Comparison of ENCODE assay signal across 8 cellular contexts in the genomic region with DNA sequence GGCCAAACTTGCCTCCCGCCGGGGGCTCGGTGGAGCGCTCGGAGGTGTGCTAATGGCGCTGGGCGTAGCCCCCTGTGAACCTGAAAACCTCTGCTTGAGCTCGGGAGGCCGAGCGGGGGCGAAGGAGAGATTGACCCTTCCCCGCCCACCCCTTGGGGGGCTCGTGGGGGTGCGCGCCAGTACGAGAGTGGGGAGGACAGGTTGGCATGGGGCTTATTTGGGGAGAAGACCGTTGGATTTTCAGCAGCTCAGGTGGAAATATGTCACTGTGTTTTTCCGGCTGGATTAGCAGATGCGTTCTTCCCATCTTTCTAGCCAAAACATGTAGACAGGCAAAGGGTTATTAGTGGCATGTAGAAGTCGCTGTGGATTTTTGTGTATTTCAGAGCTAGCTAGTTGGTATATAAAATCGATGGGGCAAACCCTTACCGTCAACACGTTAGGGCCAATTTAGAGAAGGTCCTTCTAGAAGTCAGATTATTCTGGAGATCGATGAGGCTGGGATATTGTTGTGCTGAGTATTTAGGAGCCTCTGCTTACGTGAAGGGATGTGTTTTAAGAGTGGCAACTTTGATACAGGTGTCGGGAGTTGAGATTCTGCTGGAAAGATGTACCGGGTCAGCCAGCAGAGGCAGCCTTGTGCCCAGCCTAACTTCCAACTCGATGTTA. TPM values are rescaled to one million over a fixed set of nuclear protein-coding genes. Genes with fewer than 3 reads are reported as not detected.
DNase-seq lines count a peak whose midpoint lies in the region; ATAC-seq and TF ChIP-seq lines count a peak whose summit lies in the region.

No MANE protein-coding gene starts in this region.

- H4K20me1 ChIP-seq in osteoblast (ENCODE audit: insufficient read depth, low read length): no peaks in the 10 kb centered on the region

- H3K27me3 ChIP-seq in osteoblast (ENCODE audit: insufficient read depth, low read length): no peaks in the 10 kb centered on the region

- H3K36me3 ChIP-seq in osteoblast (ENCODE audit: insufficient read depth, low read length): no peaks in the 10 kb centered on the region

- DNase-seq in Daoy (ENCODE audit: low read depth) (peak; percentile 58), HPDE6-E6E7 (ENCODE audit: extremely low spot score) (peak; percentile 47), head of caudate nucleus (peak; percentile 40 to 89 (median 72)), osteoblast (ENCODE audit: insufficient read length, low spot score, missing footprints) (no peak), mesenteric fat pad (ENCODE audit: low spot score) (no peak)

- peak overlapping the region; percentile 88 for H3K4me3 ChIP-seq in osteoblast (ENCODE audit: insufficient read depth, low read length)

- H3K9me3 ChIP-seq in osteoblast (ENCODE audit: low read depth, low read length): no peaks in the 10 kb centered on the region

- peak overlapping the region; percentile 96 for H3K27ac Mint-ChIP-seq in activated naive CD4-positive, alpha-beta T cell treated with anti-CD3 and anti-CD28 coated beads, Interleukin-2, amount 50 U/mL, for 24 hours

- H3K4me1 ChIP-seq in osteoblast (ENCODE audit: insufficient read depth, low read length): peaks cover 47% of the 10 kb centered on the region

- peak; percentile 78 for TF ChIP-seq CTCF in osteoblast (IDR thresholded peaks at IDR 0.05; ENCODE audit: extremely low read depth, low read depth, low read length)

- peak; percentile 36 for ATAC-seq in GM21381 (IDR thresholded peaks at IDR 0.05; ENCODE audit: unreplicated experiment)

- H3K27ac ChIP-seq in osteoblast (ENCODE audit: low read depth, low read length): peak overlapping the region; percentile 91

- H3K36me3 Mint-ChIP-seq in activated naive CD4-positive, alpha-beta T cell treated with anti-CD3 and anti-CD28 coated beads, Interleukin-2, amount 50 U/mL, for 24 hours: peaks cover 9% of the 10 kb centered on the region

- intact Hi-C loops in head of caudate nucleus (cut with DNase I): loop anchor here (2.0 to 10.0 kb wide), 2 partner anchors 54 to 166 kb away; a partner anchor contains a TSS

- H3K27me3 Mint-ChIP-seq in activated naive CD4-positive, alpha-beta T cell treated with anti-CD3 and anti-CD28 coated beads, Interleukin-2, amount 50 U/mL, for 24 hours: no peaks in the 10 kb centered on the region

- peaks cover 67% of the 10 kb centered on the region for H3K4me1 Mint-ChIP-seq in activated naive CD4-positive, alpha-beta T cell treated with anti-CD3 and anti-CD28 coated beads, Interleukin-2, amount 50 U/mL, for 24 hours

- H2AFZ ChIP-seq in osteoblast (ENCODE audit: low read length): peak overlapping the region; percentile 90

- peak overlapping the region; percentile 97 for H3K4me2 ChIP-seq in osteoblast (ENCODE audit: insufficient read depth, low read length)

- H3K4me3 Mint-ChIP-seq in activated naive CD4-positive, alpha-beta T cell treated with anti-CD3 and anti-CD28 coated beads, Interleukin-2, amount 50 U/mL, for 24 hours: peak overlapping the region; percentile 93

- peaks cover 40% of the 10 kb centered on the region for H3K79me2 ChIP-seq in osteoblast (ENCODE audit: insufficient read depth, low read length)

- H3K9me3 Mint-ChIP-seq in activated naive CD4-positive, alpha-beta T cell treated with anti-CD3 and anti-CD28 coated beads, Interleukin-2, amount 50 U/mL, for 24 hours: no peaks in the 10 kb centered on the region

TF ChIP-seq in PFSK-1, 5 proteins besides CTCF, POLR2A, EP300 and RAD21:
- no peak for TF ChIP-seq POLR2AphosphoS5 (IDR thresholded peaks at IDR 0.05; ENCODE audit: low read depth, low read length)
- TF ChIP-seq SIN3A (IDR thresholded peaks at IDR 0.05; ENCODE audit: borderline replicate concordance, insufficient read depth, low read length): peak; percentile 23; the same call in 1 of the 2 replicates
TF ChIP-seq in PFSK-1: peak in this region for 1.

RNA-seq across cellular contexts. Expression of a gene that starts 0.5 kb away (rescaled TPM):
- total RNA-seq in Daoy (2014; rRNA removed; shearing (Covaris generic)): 32.7 and 40.2 TPM in 2 replicates
- 20.1 TPM for polyA plus RNA-seq in PFSK-1 (2012; ENCODE audit: insufficient read length, low read depth)
- 30.4 and 34.0 TPM in 2 replicates for total RNA-seq in osteoblast
- 87.4 TPM for total RNA-seq in mesenteric fat pad

RNA-seq across cellular contexts. Expression of a gene that starts 41.9 kb away (rescaled TPM):
- 0.77 and 1.2 TPM in 2 replicates for total RNA-seq in Daoy (2014; rRNA removed; shearing (Covaris generic))
- 10.6 TPM for polyA plus RNA-seq in PFSK-1 (2012; ENCODE audit: insufficient read length, low read depth)
- total RNA-seq in osteoblast: 2.2 and 2.4 TPM in 2 replicates
- total RNA-seq in mesenteric fat pad: 1.3 TPM

Comparison
In these comparisons a context has a peak if more than half of its experiments do, and no peak if none do; other contexts are left out.
1. DNase-seq: peak in Daoy (single experiment), HPDE6-E6E7 (single experiment) and head of caudate nucleus (42 of 42); none in osteoblast (single experiment) and mesenteric fat pad (single experiment).